ENCODE assay signal across 11 cellular contexts in the genomic region with DNA sequence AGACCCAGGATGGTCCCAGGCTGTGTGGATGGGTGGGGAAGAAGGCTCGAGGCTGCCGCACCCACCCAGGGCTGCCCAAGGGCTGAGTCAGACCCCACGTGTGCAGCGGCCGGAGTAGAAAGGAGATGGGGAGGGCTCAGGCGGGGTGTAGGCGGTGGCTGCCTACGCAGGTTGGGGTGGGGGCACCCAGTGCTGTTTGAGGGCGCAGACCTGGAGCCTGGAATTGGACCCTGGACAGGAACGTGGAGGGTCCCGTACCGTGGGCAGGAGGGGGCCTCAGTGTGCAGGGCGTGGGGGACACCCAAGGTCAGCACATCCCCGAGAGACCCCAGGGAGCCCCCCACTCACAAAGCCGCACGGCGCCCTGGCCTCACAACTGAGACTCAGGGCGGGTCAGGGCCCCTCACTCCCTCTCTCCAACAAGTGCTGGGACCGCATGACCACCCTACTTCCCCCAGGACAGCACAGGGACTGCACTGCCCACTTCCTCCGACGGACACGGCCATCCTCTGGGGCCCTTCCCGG.
DNase-seq lines count a peak whose midpoint lies in the region; ATAC-seq and TF ChIP-seq lines count a peak whose summit lies in the region.
"Had no signal": no experiment of that assay in that cellular context is flagged by ENCODE, and none has a peak within 500 bp of the region (broad histone marks: within the 10 kb centered on the region; RNA-seq: fewer than 3 reads in every experiment).

No MANE protein-coding gene starts in this region.

- in situ Hi-C loops in mammary epithelial cell (cut with MboI; ENCODE audit: low sequenced_read_pairs in 2 of 2), result no loop called here

- no peaks in the 10 kb centered on the region for H3K27me3 ChIP-seq in CD4-positive, alpha-beta memory T cell (ENCODE audit: insufficient read depth, low read length)
- peaks cover 5% of the 10 kb centered on the region for H3K27me3 ChIP-seq in mammary epithelial cell (ENCODE audit: insufficient read depth, low read length)
- H3K27me3 ChIP-seq in osteoblast (ENCODE audit: insufficient read depth, low read length), result peaks cover 4% of the 10 kb centered on the region
- H3K27me3 ChIP-seq: neural progenitor cell had no signal

- H4K20me1 ChIP-seq in mammary epithelial cell (ENCODE audit: insufficient read depth, low read length) (no peaks in the 10 kb centered on the region), osteoblast (ENCODE audit: insufficient read depth, low read length) (no peaks in the 10 kb centered on the region)

- TF ChIP-seq CTCF in HEK293 (tag by site-specific recombination; IDR thresholded peaks at IDR 0.05) (no peak), mammary epithelial cell (conservative IDR thresholded peaks at IDR 0.05 in 1 of 2, IDR thresholded peaks at IDR 0.05 in 1 of 2; ENCODE audit: extremely low read depth in 1 of 2, insufficient read depth in 1 of 2, low read depth in 1 of 2, low read length in 2 of 2) (no peak), osteoblast (IDR thresholded peaks at IDR 0.05; ENCODE audit: extremely low read depth, low read depth, low read length) (no peak), type B pancreatic cell (conservative IDR thresholded peaks at IDR 0.05) (no peak)

- H2AFZ ChIP-seq in mammary epithelial cell (ENCODE audit: low read depth, low read length), result no peak overlapping the region
- H2AFZ ChIP-seq in osteoblast (ENCODE audit: low read length), result no peak overlapping the region
- H2AFZ ChIP-seq: neural progenitor cell had no signal

- H3K4me2 ChIP-seq in mammary epithelial cell (ENCODE audit: insufficient read depth, low read depth, low read length) (peak overlapping the region; percentile 16), osteoblast (ENCODE audit: insufficient read depth, low read length) (no peak overlapping the region)
- H3K4me2 ChIP-seq: neural progenitor cell had no signal

- H3K4me3 ChIP-seq in CD4-positive, alpha-beta memory T cell (ENCODE audit: low read length in 2 of 2), result no peak overlapping the region
- H3K4me3 ChIP-seq in HEK293 (ENCODE audit: low read depth, low read length), result no peak overlapping the region
- no peak overlapping the region for H3K4me3 ChIP-seq in mammary epithelial cell (replicated peaks in 1 of 3; ENCODE audit: insufficient read depth in 1 of 3, low read depth in 2 of 3, low read length in 3 of 3)
- no peak overlapping the region for H3K4me3 ChIP-seq in osteoblast (ENCODE audit: insufficient read depth, low read length)
- H3K4me3 ChIP-seq: neural progenitor cell had no signal

- no peak overlapping the region for H3K27ac ChIP-seq in CD4-positive, alpha-beta memory T cell (ENCODE audit: low read depth, low read length)
- H3K27ac ChIP-seq in HEK293 (ENCODE audit: extremely low read depth, low read depth, low read length), result no peak overlapping the region
- H3K27ac ChIP-seq in mammary epithelial cell (ENCODE audit: insufficient read depth, low read depth, low read length), result no peak overlapping the region
- no peak overlapping the region for H3K27ac ChIP-seq in osteoblast (ENCODE audit: low read depth, low read length)
- H3K27ac ChIP-seq: neural progenitor cell had no signal

- H3K9me3 Mint-ChIP-seq in CD4-positive, alpha-beta memory T cell, result no peaks in the 10 kb centered on the region
- no peaks in the 10 kb centered on the region for H3K9me3 Mint-ChIP-seq in type B pancreatic cell
- H3K9me3 Mint-ChIP-seq: effector memory CD8-positive, alpha-beta T cell; neural progenitor cell had no signal

- H3K4me1 ChIP-seq in CD4-positive, alpha-beta memory T cell (ENCODE audit: insufficient read depth, low read length), result peaks cover 36% of the 10 kb centered on the region
- H3K4me1 ChIP-seq in HEK293 (ENCODE audit: control insufficient read depth, insufficient read depth, low read length), result no peaks in the 10 kb centered on the region
- H3K4me1 ChIP-seq in mammary epithelial cell (ENCODE audit: insufficient read depth, low read length), result peaks cover 21% of the 10 kb centered on the region
- H3K4me1 ChIP-seq in osteoblast (ENCODE audit: insufficient read depth, low read length), result no peaks in the 10 kb centered on the region

- H3K36me3 Mint-ChIP-seq in CD4-positive, alpha-beta memory T cell, result no peaks in the 10 kb centered on the region
- H3K36me3 Mint-ChIP-seq in type B pancreatic cell, result no peaks in the 10 kb centered on the region
- H3K36me3 Mint-ChIP-seq: neural progenitor cell had no signal

- DNase-seq in CD4-positive, alpha-beta memory T cell, result no peak
- no peak for DNase-seq in mammary epithelial cell
- peak; percentile 96 for DNase-seq in osteoblast (ENCODE audit: insufficient read length, low spot score, missing footprints)
- no peak for DNase-seq in type B pancreatic cell (ENCODE audit: extremely low spot score, unreplicated experiment)
- no peak for DNase-seq in NOMO-1 (lab: John Stamatoyannopoulos, UW; ENCODE audit: unreplicated experiment in 2 of 2)
- DNase-seq: NCI-H2227 treated with DMSO at 0.1 percent for 48 hours had no signal

- WGBS in mammary epithelial cell (ENCODE audit: low coverage, missing lambda C conversion rate), result 18% methylated on average over 7 of the region's 23 CpGs

- ATAC-seq in HG02884 (IDR thresholded peaks at IDR 0.05; ENCODE audit: unreplicated experiment) (no peak), HG02623 (IDR thresholded peaks at IDR 0.05; ENCODE audit: unreplicated experiment) (no peak)

- CTCF ChIA-PET in CD4-positive, alpha-beta memory T cell (lab: Charles Lee; ENCODE audit: partially characterized antibody), result interaction anchor here (1.6 to 2.2 kb wide), 4 partner anchors 25 to 251 kb away, joined by 3 to 18 read pairs (median 14); no protein-coding TSS in a partner anchor
- CTCF ChIA-PET in HEK293 (lab: Yijun Ruan, JAX), result no interaction called here
- CTCF ChIA-PET in mammary epithelial cell (lab: Charles Lee; ENCODE audit: low non-redundant PET), result no interaction called here

- no TSS peak for BruUV-seq in mammary epithelial cell (replicated peaks; lab: Mats Ljungman, UMichigan)

- POLR2A ChIA-PET in CD4-positive, alpha-beta memory T cell (lab: Charles Lee; ENCODE audit: partially characterized antibody), result interaction anchor here (0.8 to 2.5 kb wide), 11 partner anchors 10 to 823 kb away, joined by 3 to 32 read pairs (median 5); no protein-coding TSS in a partner anchor
- POLR2A ChIA-PET in HEK293 (lab: Yijun Ruan, JAX), result no interaction called here

- H3K79me2 ChIP-seq in mammary epithelial cell (ENCODE audit: insufficient read depth, low read length) (no peaks in the 10 kb centered on the region), osteoblast (ENCODE audit: insufficient read depth, low read length) (no peaks in the 10 kb centered on the region)

- peak overlapping the region in 5 of 8 donors; percentile 64 to 81 (median 74) for H3K4me3 Mint-ChIP-seq in CD4-positive, alpha-beta memory T cell
- no peak overlapping the region for H3K4me3 Mint-ChIP-seq in type B pancreatic cell
- H3K4me3 Mint-ChIP-seq: neural progenitor cell had no signal

- H3K9ac ChIP-seq in mammary epithelial cell (ENCODE audit: insufficient read depth, low read length), result no peak overlapping the region
- H3K9ac ChIP-seq: neural progenitor cell had no signal

- no peaks in the 10 kb centered on the region for H3K27me3 Mint-ChIP-seq in CD4-positive, alpha-beta memory T cell
- peaks cover 3% of the 10 kb centered on the region for H3K27me3 Mint-ChIP-seq in type B pancreatic cell

- intact Hi-C loops in CD4-positive, alpha-beta memory T cell (cut with micrococcal nuclease), result loop anchor here (2.0 to 10.0 kb wide), 2 partner anchors 257 to 469 kb away; a partner anchor contains a TSS
- intact Hi-C loops in mammary epithelial cell (cut with micrococcal nuclease), result no loop called here

- H3K27ac Mint-ChIP-seq in CD4-positive, alpha-beta memory T cell, result peak overlapping the region in 4 of 7 donors; percentile 86 to 96 (median 94)
- no peak overlapping the region for H3K27ac Mint-ChIP-seq in type B pancreatic cell
- H3K27ac Mint-ChIP-seq: neural progenitor cell had no signal

- no peaks in the 10 kb centered on the region for H3K9me3 ChIP-seq in CD4-positive, alpha-beta memory T cell (ENCODE audit: control insufficient read depth in 1 of 2, low read length in 2 of 2)
- no peaks in the 10 kb centered on the region for H3K9me3 ChIP-seq in HEK293 (ENCODE audit: control insufficient read depth, insufficient read depth, low read depth, low read length)
- H3K9me3 ChIP-seq in mammary epithelial cell (replicated peaks; ENCODE audit: insufficient read depth, low read length), result no peaks in the 10 kb centered on the region
- H3K9me3 ChIP-seq in osteoblast (ENCODE audit: low read depth, low read length), result no peaks in the 10 kb centered on the region

- no peaks in the 10 kb centered on the region for H3K36me3 ChIP-seq in CD4-positive, alpha-beta memory T cell (ENCODE audit: insufficient read depth, low read length)
- H3K36me3 ChIP-seq in HEK293 (ENCODE audit: control insufficient read depth in 2 of 2, insufficient read depth in 1 of 2, low read length in 2 of 2) (no peaks in the 10 kb centered on the region), mammary epithelial cell (ENCODE audit: insufficient read depth, low read length) (no peaks in the 10 kb centered on the region), osteoblast (ENCODE audit: insufficient read depth, low read length) (no peaks in the 10 kb centered on the region)
- H3K36me3 ChIP-seq: neural progenitor cell had no signal

- dilution Hi-C loops in mammary epithelial cell (cut with HindIII; ENCODE audit: low sequenced_read_pairs), result no loop called here

- peaks cover 7 to 30% (median 22%) of the 10 kb centered on the region in 4 donors for H3K4me1 Mint-ChIP-seq in CD4-positive, alpha-beta memory T cell
- peaks cover 8% of the 10 kb centered on the region for H3K4me1 Mint-ChIP-seq in type B pancreatic cell (ENCODE audit: unreplicated experiment)

TF ChIP-seq in HEK293, 187 proteins besides CTCF, POLR2A, EP300 and RAD21 (continues in another document):
- TF ChIP-seq HOXD13 (CRISPR knock-in tag; IDR thresholded peaks at IDR 0.05; ENCODE audit: borderline replicate concordance), result no peak
- TF ChIP-seq, protein P1, sequence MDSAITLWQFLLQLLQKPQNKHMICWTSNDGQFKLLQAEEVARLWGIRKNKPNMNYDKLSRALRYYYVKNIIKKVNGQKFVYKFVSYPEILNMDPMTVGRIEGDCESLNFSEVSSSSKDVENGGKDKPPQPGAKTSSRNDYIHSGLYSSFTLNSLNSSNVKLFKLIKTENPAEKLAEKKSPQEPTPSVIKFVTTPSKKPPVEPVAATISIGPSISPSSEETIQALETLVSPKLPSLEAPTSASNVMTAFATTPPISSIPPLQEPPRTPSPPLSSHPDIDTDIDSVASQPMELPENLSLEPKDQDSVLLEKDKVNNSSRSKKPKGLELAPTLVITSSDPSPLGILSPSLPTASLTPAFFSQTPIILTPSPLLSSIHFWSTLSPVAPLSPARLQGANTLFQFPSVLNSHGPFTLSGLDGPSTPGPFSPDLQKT (IDR thresholded peaks at IDR 0.05; ENCODE audit: borderline replicate concordance, low read depth, low read length), result no peak
